Comparison of ENCODE assay signal across 14 cellular contexts in the genomic region with DNA sequence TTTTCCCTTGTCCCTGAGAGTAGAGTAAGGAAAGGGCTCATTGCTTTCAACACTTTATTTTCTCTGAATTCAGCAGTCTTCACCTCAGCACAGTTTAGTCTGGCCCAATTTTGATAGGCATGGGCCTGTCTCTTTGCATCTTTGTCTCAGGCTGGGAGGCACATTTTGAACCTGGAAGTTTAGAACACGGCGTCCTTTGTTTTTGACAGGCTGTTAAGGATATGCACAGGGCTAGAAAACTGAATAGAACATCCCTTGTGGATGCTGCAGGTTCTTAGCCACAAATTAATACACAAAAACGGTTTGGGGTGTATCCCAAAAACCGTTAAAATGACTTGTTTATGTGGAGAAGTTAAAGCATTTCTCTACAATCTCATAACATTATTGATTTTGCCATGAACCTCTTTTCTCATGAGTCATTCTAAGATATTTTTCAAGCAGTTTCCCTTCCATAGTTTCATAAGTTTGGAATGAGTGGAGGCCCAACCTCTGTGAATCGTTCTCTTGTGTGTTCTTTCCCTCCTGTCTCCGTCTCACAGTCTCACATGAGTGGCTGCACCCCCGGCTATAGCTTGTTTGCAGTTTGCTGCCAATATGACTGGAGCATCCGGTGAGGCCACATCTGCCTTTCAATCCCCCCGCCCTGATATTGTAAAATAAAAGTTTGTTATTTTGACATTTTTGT.
A peak's percentile ranks its signal among the peaks of the same experiment; 100 is the strongest.
DNase-seq lines count a peak whose midpoint lies in the region; ATAC-seq and TF ChIP-seq lines count a peak whose summit lies in the region.
"Had no signal": no experiment of that assay in that cellular context is flagged by ENCODE, and none has a peak within 500 bp of the region (broad histone marks: within the 10 kb centered on the region; RNA-seq: fewer than 3 reads in every experiment).

No MANE protein-coding gene starts in this region.

- intact Hi-C loops in psoas muscle (cut with DNase I), result no loop called here

- H3K36me3 ChIP-seq in psoas muscle (ENCODE audit: insufficient read depth in 1 of 2, low read depth in 1 of 2), result no peaks in the 10 kb centered on the region
- H3K36me3 ChIP-seq: neutrophil, spleen had no signal

- CTCF ChIA-PET in AG04449 (lab: Yijun Ruan, JAX), result interaction anchor here (1.0 kb wide), 1 partner anchor 36 kb away, joined by 3 read pairs; no protein-coding TSS in a partner anchor

- H3K4me1 ChIP-seq in psoas muscle, result no peaks in the 10 kb centered on the region
- H3K4me1 ChIP-seq: spleen had no signal

- H3K9me3 ChIP-seq in psoas muscle, result no peaks in the 10 kb centered on the region
- H3K9me3 ChIP-seq: neutrophil, spleen had no signal

- DNase-seq in AG04449 (ENCODE audit: low read depth, low spot score) (peak; percentile 69), HT1080 (ENCODE audit: low read depth) (peak; percentile 66), astrocyte of the spinal cord (ENCODE audit: low read depth, low spot score) (peak; percentile 64), glomerular visceral epithelial cell (ENCODE audit: extremely low spot score) (peak; percentile 62), NCI-H2081 (lab: John Stamatoyannopoulos, UW) (no peak), psoas muscle (no peak), cerebellum (ENCODE audit: low spot score) (no peak)
- DNase-seq in activated CD4-positive, CD25-positive, alpha-beta regulatory T cell (lab: John Stamatoyannopoulos, UW), result no peak
- DNase-seq: activated naive CD4-positive, alpha-beta T cell treated with Interleukin-2 at 50 U/mL for 16 hours; erythroblast; NCI-H1048; spleen had no signal

- H3K27ac ChIP-seq in psoas muscle, result no peak overlapping the region
- H3K27ac ChIP-seq: neutrophil, spleen had no signal

- POLR2A ChIA-PET in AG04449 (lab: Yijun Ruan, JAX), result interaction anchor here (1.4 kb wide), 1 partner anchor 62 kb away, joined by 5 read pairs; no protein-coding TSS in a partner anchor

- no peaks in the 10 kb centered on the region for H3K27me3 ChIP-seq in psoas muscle (ENCODE audit: insufficient read depth in 3 of 3, low read length in 2 of 3)
- H3K27me3 ChIP-seq: neutrophil, spleen had no signal

- TF ChIP-seq CTCF in AG04449 (IDR thresholded peaks at IDR 0.05; ENCODE audit: insufficient read depth, low read length, missing control alignments) (no peak), astrocyte of the spinal cord (IDR thresholded peaks at IDR 0.05; ENCODE audit: low read depth, low read length) (no peak), psoas muscle (IDR thresholded peaks at IDR 0.05) (no peak)

- H3K4me3 ChIP-seq in AG04449 (ENCODE audit: low read depth, low read length) (no peak overlapping the region; the same call in 1 of the 2 replicates), astrocyte of the spinal cord (ENCODE audit: low read depth, low read length) (no peak overlapping the region), psoas muscle (no peak overlapping the region)
- H3K4me3 ChIP-seq: spleen had no signal

- in situ Hi-C loops in astrocyte of the spinal cord (cut with HindIII; ENCODE audit: low sequenced_read_pairs), result no loop called here

- WGBS in psoas muscle, 3 donors, result 71 to 81% (median 74%) methylated on average over 9 of the region's 9 CpGs

- no peak for ATAC-seq in psoas muscle
- ATAC-seq: WTC11 had no signal

Comparison
In these comparisons a context has a peak if more than half of its experiments do, and no peak if none do; other contexts are left out.
1. DNase-seq: peak in AG04449 (single experiment), HT1080 (single experiment), astrocyte of the spinal cord (single experiment) and glomerular visceral epithelial cell (single experiment); none in NCI-H2081 (0 of 2), activated CD4-positive, CD25-positive, alpha-beta regulatory T cell (0 of 4), psoas muscle (0 of 2) and cerebellum (single experiment).